19 cellular contexts compared by ENCODE assay signal in genomic region chr9:4550777-4551476, GRCh38.
DNase-seq lines count a peak whose midpoint lies in the region; FAIRE-seq and TF ChIP-seq lines count a peak whose summit lies in the region.
"Had no signal": no experiment of that assay in that cellular context is flagged by ENCODE, and none has a peak within 500 bp of the region (broad histone marks: within the 10 kb centered on the region; RNA-seq: fewer than 3 reads in every experiment).

No MANE protein-coding gene starts in this region.

- H3K9ac ChIP-seq in kidney (ENCODE audit: low read length in 2 of 2), result no peak overlapping the region

- no peaks in the 10 kb centered on the region for H3K27me3 ChIP-seq in stomach

- H3K4me3 ChIP-seq in kidney (ENCODE audit: low read length in 2 of 2), result no peak overlapping the region
- H3K4me3 ChIP-seq in stomach, result no peak overlapping the region
- H3K4me3 ChIP-seq: SK-N-MC had no signal

- intact Hi-C loops in kidney (cut with DNase I), result no loop called here
- intact Hi-C loops in stomach (cut with DNase I; ENCODE audit: low total_unique reads), result no loop called here

- no peak overlapping the region for H3K4me3 Mint-ChIP-seq in activated naive CD4-positive, alpha-beta T cell treated with anti-CD3 and anti-CD28 coated beads, Interleukin-2, amount 10 ng/mL, durations not matched to agents 7 days and 5 days
- H3K4me3 Mint-ChIP-seq: activated T-helper 17 cell treated with anti-CD3 and anti-CD28 coated beads, Interleukin-2, amount 50 U/mL, for 72 hours; H9; naive B cell; stimulated activated naive CD8-positive, alpha-beta T cell treated with anti-CD3 and anti-CD28 coated beads, Interleukin-15, amount 100 ng/mL, for 72 hours had no signal

- peaks cover 8% of the 10 kb centered on the region for H3K4me1 Mint-ChIP-seq in activated naive CD4-positive, alpha-beta T cell treated with anti-CD3 and anti-CD28 coated beads, Interleukin-2, amount 10 ng/mL, durations not matched to agents 7 days and 5 days
- H3K4me1 Mint-ChIP-seq: naive B cell had no signal

- H3K27ac Mint-ChIP-seq in activated naive CD4-positive, alpha-beta T cell treated with anti-CD3 and anti-CD28 coated beads, Interleukin-2, amount 10 ng/mL, durations not matched to agents 7 days and 5 days, result no peak overlapping the region
- H3K27ac Mint-ChIP-seq: activated T-helper 17 cell treated with anti-CD3 and anti-CD28 coated beads, Interleukin-2, amount 50 U/mL, for 72 hours; H9; naive B cell; stimulated activated naive CD8-positive, alpha-beta T cell treated with anti-CD3 and anti-CD28 coated beads, Interleukin-15, amount 100 ng/mL, for 72 hours had no signal

- 28 to 43% (median 32%) methylated on average over 4 of the region's 4 CpGs for whole genome bisulfite sequencing in stomach, 5 donors

- TF ChIP-seq CTCF in kidney (IDR thresholded peaks at IDR 0.05; ENCODE audit: borderline replicate concordance, extremely low read depth, insufficient read depth) (no peak), stomach (IDR thresholded peaks at IDR 0.05) (no peak)

- no peak for TF ChIP-seq EP300 in stomach (IDR thresholded peaks at IDR 0.05)

- CTCF ChIA-PET in activated naive CD4-positive, alpha-beta T cell treated with anti-CD3 and anti-CD28 coated beads, Interleukin-2, amount 10 ng/mL, durations not matched to agents 7 days and 5 days (lab: Charles Lee), result no interaction called here

- TF ChIP-seq POLR2A in stomach (IDR thresholded peaks at IDR 0.05), result no peak

- DNase-seq in activated naive CD4-positive, alpha-beta T cell treated with anti-CD3 and anti-CD28 coated beads, Interleukin-2, amount 10 ng/mL, durations not matched to agents 7 days and 5 days, result peak; percentile 27
- DNase-seq in activated naive CD4-positive, alpha-beta T cell treated with Interleukin-2 at 50 U/mL for 16 hours, result no peak
- DNase-seq in SK-MEL-5 (ENCODE audit: low read depth, low spot score) (peak; percentile 10), kidney (no peak), stomach (no peak), activated gamma-delta T cell (lab: John Stamatoyannopoulos, UW) (no peak), NCI-H526 treated with DMSO at 0.1 percent for 48 hours (lab: John Stamatoyannopoulos, UW) (no peak)
- no peak for DNase-seq in stimulated activated CD4-positive, alpha-beta T cell treated with anti-CD3 and anti-CD28 coated beads, Interleukin-1b, Interleukin-23, amount 100 ng/mL, for 48 hours
- DNase-seq: Caco-2; cortex of kidney; erythroblast; H9; naive B cell; NCI-H345; stimulated activated naive CD8-positive, alpha-beta T cell treated with anti-CD3 and anti-CD28 coated beads, Interleukin-15, amount 100 ng/mL, for 72 hours had no signal

- no peaks in the 10 kb centered on the region for H3K36me3 ChIP-seq in kidney (ENCODE audit: control insufficient read depth in 1 of 2, insufficient read depth in 2 of 2, low read length in 2 of 2)
- no peaks in the 10 kb centered on the region for H3K36me3 ChIP-seq in stomach

- no peaks in the 10 kb centered on the region for H3K36me3 Mint-ChIP-seq in activated naive CD4-positive, alpha-beta T cell treated with anti-CD3 and anti-CD28 coated beads, Interleukin-2, amount 10 ng/mL, durations not matched to agents 7 days and 5 days
- H3K36me3 Mint-ChIP-seq: naive B cell had no signal

- no peaks in the 10 kb centered on the region for H3K27me3 Mint-ChIP-seq in activated naive CD4-positive, alpha-beta T cell treated with anti-CD3 and anti-CD28 coated beads, Interleukin-2, amount 10 ng/mL, durations not matched to agents 7 days and 5 days
- H3K27me3 Mint-ChIP-seq: activated T-helper 17 cell treated with anti-CD3 and anti-CD28 coated beads, Interleukin-2, amount 50 U/mL, for 72 hours; stimulated activated naive CD8-positive, alpha-beta T cell treated with anti-CD3 and anti-CD28 coated beads, Interleukin-15, amount 100 ng/mL, for 72 hours had no signal

- H3K4me1 ChIP-seq in kidney (ENCODE audit: control insufficient read depth in 1 of 2, insufficient read depth in 1 of 2, low read depth in 1 of 2, low read length in 2 of 2) (peaks cover 29 to 43% of the 10 kb centered on the region in 2 donors), stomach (peaks cover 10 to 42% (median 30%) of the 10 kb centered on the region in 4 donors)

- H3K9me3 ChIP-seq in kidney (ENCODE audit: control insufficient read depth in 1 of 2, low read length in 2 of 2), result no peaks in the 10 kb centered on the region
- no peaks in the 10 kb centered on the region for H3K9me3 ChIP-seq in stomach
- H3K9me3 ChIP-seq: Caco-2 had no signal

- FAIRE-seq in kidney (lab: Jason Lieb, UNC), result no peak
- FAIRE-seq: astrocyte, GM12892 had no signal

- peak overlapping the region; percentile 73 to 75 for H3K27ac ChIP-seq in kidney (ENCODE audit: low read depth in 2 of 2, low read length in 2 of 2)
- peak overlapping the region in 4 of 5 donors; percentile 0 to 51 (median 26) for H3K27ac ChIP-seq in stomach
- H3K27ac ChIP-seq: SK-N-MC had no signal

- in situ Hi-C loops in SK-MEL-5 (cut with HindIII; ENCODE audit: low pct_unique_long_range_greater_than_20kb, low sequenced_read_pairs), result no loop called here

- H3K9me3 Mint-ChIP-seq in activated naive CD4-positive, alpha-beta T cell treated with anti-CD3 and anti-CD28 coated beads, Interleukin-2, amount 10 ng/mL, durations not matched to agents 7 days and 5 days, result no peaks in the 10 kb centered on the region
- H3K9me3 Mint-ChIP-seq: activated T-helper 17 cell treated with anti-CD3 and anti-CD28 coated beads, Interleukin-2, amount 50 U/mL, for 72 hours; H9; stimulated activated naive CD8-positive, alpha-beta T cell treated with anti-CD3 and anti-CD28 coated beads, Interleukin-15, amount 100 ng/mL, for 72 hours had no signal

Comparison
In these comparisons a context has a peak if more than half of its experiments do, and no peak if none do; other contexts are left out.
1. DNase-seq: peak in activated naive CD4-positive, alpha-beta T cell treated with anti-CD3 and anti-CD28 coated beads, Interleukin-2, amount 10 ng/mL, durations not matched to agents 7 days and 5 days (single experiment) and SK-MEL-5 (single experiment); none in activated naive CD4-positive, alpha-beta T cell treated with Interleukin-2 at 50 U/mL for 16 hours (single experiment), kidney (single experiment), stomach (single experiment), activated gamma-delta T cell (single experiment), stimulated activated CD4-positive, alpha-beta T cell treated with anti-CD3 and anti-CD28 coated beads, Interleukin-1b, Interleukin-23, amount 100 ng/mL, for 48 hours (single experiment) and NCI-H526 treated with DMSO at 0.1 percent for 48 hours (single experiment).